ENCODE assay signal across 17 cellular contexts in genomic region chr20:1648101-1648500, GRCh38. TPM values are rescaled to one million over a fixed set of nuclear protein-coding genes. Genes with fewer than 3 reads are reported as not detected.
A peak's percentile ranks its signal among the peaks of the same experiment; 100 is the strongest.
DNase-seq lines count a peak whose midpoint lies in the region; ATAC-seq lines count a peak whose summit lies in the region.
"Had no signal": no experiment of that assay in that cellular context is flagged by ENCODE, and none has a peak within 500 bp of the region (broad histone marks: within the 10 kb centered on the region; RNA-seq: fewer than 3 reads in every experiment).

No MANE protein-coding gene starts in this region.

- no peaks in the 10 kb centered on the region for H3K27me3 Mint-ChIP-seq in T-helper 1 cell treated with Interleukin-12 subunit alpha and Interleukin-12 subunit beta and Interleukin-4 antibody, amounts not matched to agents 30 μg/mL and 1 μg/mL, for 36 hours (ENCODE audit: low read depth)
- H3K27me3 Mint-ChIP-seq in activated naive CD8-positive, alpha-beta T cell treated with anti-CD3 and anti-CD28 coated beads, Interleukin-2, amount 10 ng/mL, durations not matched to agents 7 days and 5 days, result no peaks in the 10 kb centered on the region
- H3K27me3 Mint-ChIP-seq in stimulated activated naive CD8-positive, alpha-beta T cell treated with anti-CD3 and anti-CD28 coated beads, Interleukin-15, amount 100 ng/mL, for 72 hours, result no peaks in the 10 kb centered on the region

- H3K4me1 Mint-ChIP-seq in T-helper 1 cell treated with Interleukin-12 subunit alpha and Interleukin-12 subunit beta and Interleukin-4 antibody, amounts not matched to agents 30 μg/mL and 1 μg/mL, for 36 hours (ENCODE audit: low read depth), result peaks cover 41% of the 10 kb centered on the region
- H3K4me1 Mint-ChIP-seq in activated naive CD8-positive, alpha-beta T cell treated with anti-CD3 and anti-CD28 coated beads, Interleukin-2, amount 10 ng/mL, durations not matched to agents 7 days and 5 days, result peaks cover 57% of the 10 kb centered on the region
- H3K4me1 Mint-ChIP-seq in stimulated activated naive CD8-positive, alpha-beta T cell treated with anti-CD3 and anti-CD28 coated beads, Interleukin-15, amount 100 ng/mL, for 72 hours, result peaks cover 31% of the 10 kb centered on the region

- peaks cover 4% of the 10 kb centered on the region for H3K9me3 Mint-ChIP-seq in T-helper 1 cell treated with Interleukin-12 subunit alpha and Interleukin-12 subunit beta and Interleukin-4 antibody, amounts not matched to agents 30 μg/mL and 1 μg/mL, for 36 hours
- peaks cover 0 to 5% of the 10 kb centered on the region in 2 donors for H3K9me3 Mint-ChIP-seq in activated naive CD4-positive, alpha-beta T cell treated with anti-CD3 and anti-CD28 coated beads, Interleukin-2, amount 50 U/mL, for 72 hours
- H3K9me3 Mint-ChIP-seq in activated naive CD8-positive, alpha-beta T cell treated with anti-CD3 and anti-CD28 coated beads, Interleukin-2, amount 10 ng/mL, durations not matched to agents 7 days and 5 days, result peaks cover 2% of the 10 kb centered on the region
- H3K9me3 Mint-ChIP-seq in stimulated activated naive CD8-positive, alpha-beta T cell treated with anti-CD3 and anti-CD28 coated beads, Interleukin-15, amount 100 ng/mL, for 72 hours, result peaks cover 3 to 4% of the 10 kb centered on the region in 2 donors

- peak; percentile 60 to 74 for ATAC-seq in activated naive CD4-positive, alpha-beta T cell treated with anti-CD3 and anti-CD28 coated beads, Interleukin-2, amount 50 U/mL, for 72 hours
- no peak for ATAC-seq in activated naive CD8-positive, alpha-beta T cell treated with anti-CD3 and anti-CD28 coated beads, Interleukin-2, amount 10 ng/mL, durations not matched to agents 7 days and 5 days (ENCODE audit: low read depth)
- peak; percentile 86 for ATAC-seq in stimulated activated naive CD8-positive, alpha-beta T cell treated with anti-CD3 and anti-CD28 coated beads, Interleukin-15, amount 100 ng/mL, for 72 hours
- no peak for ATAC-seq in esophagus mucosa

- peak overlapping the region; percentile 11 for H3K27ac Mint-ChIP-seq in T-helper 1 cell treated with Interleukin-12 subunit alpha and Interleukin-12 subunit beta and Interleukin-4 antibody, amounts not matched to agents 30 μg/mL and 1 μg/mL, for 36 hours
- no peak overlapping the region for H3K27ac Mint-ChIP-seq in activated naive CD4-positive, alpha-beta T cell treated with anti-CD3 and anti-CD28 coated beads, Interleukin-2, amount 50 U/mL, for 72 hours
- peak overlapping the region; percentile 48 for H3K27ac Mint-ChIP-seq in activated naive CD8-positive, alpha-beta T cell treated with anti-CD3 and anti-CD28 coated beads, Interleukin-2, amount 10 ng/mL, durations not matched to agents 7 days and 5 days
- H3K27ac Mint-ChIP-seq in stimulated activated naive CD8-positive, alpha-beta T cell treated with anti-CD3 and anti-CD28 coated beads, Interleukin-15, amount 100 ng/mL, for 72 hours, result no peak overlapping the region

- DNase-seq in T-helper 1 cell, result no peak
- DNase-seq in activated naive CD4-positive, alpha-beta T cell treated with anti-CD3 and anti-CD28 coated beads, Interleukin-2, amount 50 U/mL, for 72 hours (ENCODE audit: low spot score in 2 of 2), result no peak
- DNase-seq in activated naive CD4-positive, alpha-beta T cell treated with anti-CD3 and anti-CD28 coated beads, Interleukin-2, amount 50 U/mL, for 16 hours, result no peak
- no peak for DNase-seq in activated naive CD8-positive, alpha-beta T cell treated with anti-CD3 and anti-CD28 coated beads, Interleukin-2, amount 10 ng/mL, durations not matched to agents 7 days and 5 days
- DNase-seq in stimulated activated naive CD8-positive, alpha-beta T cell treated with anti-CD3 and anti-CD28 coated beads, Interleukin-15, amount 100 ng/mL, for 72 hours, result no peak
- DNase-seq in NCI-H2196 treated with DMSO at 0.1 percent for 48 hours (lab: John Stamatoyannopoulos, UW; ENCODE audit: unreplicated experiment), result no peak
- DNase-seq: Calu3, DMS79, GOT3, NCI-H1436, NCI-H2029 treated with DMSO at 0.1 percent for 48 hours, NCI-H524, OCI-M1 had no signal

- H3K4me3 Mint-ChIP-seq in T-helper 1 cell treated with Interleukin-12 subunit alpha and Interleukin-12 subunit beta and Interleukin-4 antibody, amounts not matched to agents 30 μg/mL and 1 μg/mL, for 36 hours, result no peak overlapping the region
- no peak overlapping the region for H3K4me3 Mint-ChIP-seq in activated naive CD8-positive, alpha-beta T cell treated with anti-CD3 and anti-CD28 coated beads, Interleukin-2, amount 10 ng/mL, durations not matched to agents 7 days and 5 days
- H3K4me3 Mint-ChIP-seq in stimulated activated naive CD8-positive, alpha-beta T cell treated with anti-CD3 and anti-CD28 coated beads, Interleukin-15, amount 100 ng/mL, for 72 hours, result peak overlapping the region in 1 of 2 donors; percentile 51

- POLR2A ChIA-PET in activated naive CD8-positive, alpha-beta T cell treated with anti-CD3 and anti-CD28 coated beads, Interleukin-2, amount 10 ng/mL, durations not matched to agents 7 days and 5 days (lab: Charles Lee), result no interaction called here

- peaks cover 49% of the 10 kb centered on the region for H3K36me3 Mint-ChIP-seq in T-helper 1 cell treated with Interleukin-12 subunit alpha and Interleukin-12 subunit beta and Interleukin-4 antibody, amounts not matched to agents 30 μg/mL and 1 μg/mL, for 36 hours (ENCODE audit: low read depth)
- peaks cover 15 to 49% of the 10 kb centered on the region in 2 donors for H3K36me3 Mint-ChIP-seq in activated naive CD4-positive, alpha-beta T cell treated with anti-CD3 and anti-CD28 coated beads, Interleukin-2, amount 50 U/mL, for 72 hours
- H3K36me3 Mint-ChIP-seq in activated naive CD8-positive, alpha-beta T cell treated with anti-CD3 and anti-CD28 coated beads, Interleukin-2, amount 10 ng/mL, durations not matched to agents 7 days and 5 days, result peaks cover 42% of the 10 kb centered on the region

RNA-seq across cellular contexts. Expression of gene SIRPG, which starts 9.5 kb away (rescaled TPM):
- 10 to 100 TPM; 46.9 to 67.8 TPM for total RNA-seq in activated naive CD4-positive, alpha-beta T cell treated with anti-CD3 and anti-CD28 coated beads, Interleukin-2, amount 50 U/mL, for 72 hours
- 100 to 1,000 TPM in 1 of 2 experiments, 10 to 100 TPM in 1; 98.7 to 100 TPM for total RNA-seq in activated naive CD8-positive, alpha-beta T cell treated with anti-CD3 and anti-CD28 coated beads, Interleukin-2, amount 10 ng/mL, durations not matched to agents 7 days and 5 days
- 0.60 TPM for total RNA-seq in esophagus mucosa
- total RNA-seq: Calu3, G401, HT1080 had no signal

RNA-seq across cellular contexts. Expression of gene SIRPB1, which starts 28.3 kb away (rescaled TPM):
- total RNA-seq in activated naive CD4-positive, alpha-beta T cell treated with anti-CD3 and anti-CD28 coated beads, Interleukin-2, amount 50 U/mL, for 72 hours, result 1 to 10 TPM in 1 of 2 donors, under 1 TPM in 1; 0.99 to 1.9 TPM
- 1 to 10 TPM; 6.5 to 9.6 TPM for total RNA-seq in activated naive CD8-positive, alpha-beta T cell treated with anti-CD3 and anti-CD28 coated beads, Interleukin-2, amount 10 ng/mL, durations not matched to agents 7 days and 5 days
- 3.5 TPM for total RNA-seq in esophagus mucosa

Comparison
In these comparisons a context has a peak if more than half of its experiments do, and no peak if none do; other contexts are left out.
1. H3K27ac Mint-ChIP-seq: peak in T-helper 1 cell treated with Interleukin-12 subunit alpha and Interleukin-12 subunit beta and Interleukin-4 antibody, amounts not matched to agents 30 μg/mL and 1 μg/mL, for 36 hours (single experiment) and activated naive CD8-positive, alpha-beta T cell treated with anti-CD3 and anti-CD28 coated beads, Interleukin-2, amount 10 ng/mL, durations not matched to agents 7 days and 5 days (single experiment); none in activated naive CD4-positive, alpha-beta T cell treated with anti-CD3 and anti-CD28 coated beads, Interleukin-2, amount 50 U/mL, for 72 hours (0 of 2) and stimulated activated naive CD8-positive, alpha-beta T cell treated with anti-CD3 and anti-CD28 coated beads, Interleukin-15, amount 100 ng/mL, for 72 hours (0 of 2).
2. ATAC-seq: peak in activated naive CD4-positive, alpha-beta T cell treated with anti-CD3 and anti-CD28 coated beads, Interleukin-2, amount 50 U/mL, for 72 hours (2 of 2) and stimulated activated naive CD8-positive, alpha-beta T cell treated with anti-CD3 and anti-CD28 coated beads, Interleukin-15, amount 100 ng/mL, for 72 hours (single experiment); none in activated naive CD8-positive, alpha-beta T cell treated with anti-CD3 and anti-CD28 coated beads, Interleukin-2, amount 10 ng/mL, durations not matched to agents 7 days and 5 days (single experiment) and esophagus mucosa (single experiment).
3. RNA of gene SIRPG, which starts 9.5 kb away (total RNA-seq): 98.7 to 100 TPM in activated naive CD8-positive, alpha-beta T cell treated with anti-CD3 and anti-CD28 coated beads, Interleukin-2, amount 10 ng/mL, durations not matched to agents 7 days and 5 days and 46.9 to 67.8 TPM in activated naive CD4-positive, alpha-beta T cell treated with anti-CD3 and anti-CD28 coated beads, Interleukin-2, amount 50 U/mL, for 72 hours; 0.60 TPM in esophagus mucosa (single experiment); every median in the first group is over 10 times any median in the second.